ENCODE assay signal across 12 cellular contexts in genomic region chr1:167105150-167105840, GRCh38. TPM values are rescaled to one million over a fixed set of nuclear protein-coding genes. Genes with fewer than 3 reads are reported as not detected.
A peak's percentile ranks its signal among the peaks of the same experiment; 100 is the strongest.
DNase-seq lines count a peak whose midpoint lies in the region; ATAC-seq, FAIRE-seq and TF ChIP-seq lines count a peak whose summit lies in the region.
"Had no signal": no experiment of that assay in that cellular context is flagged by ENCODE, and none has a peak within 500 bp of the region (broad histone marks: within the 10 kb centered on the region; RNA-seq: fewer than 3 reads in every experiment).

No MANE protein-coding gene starts in this region.

- H3K79me2 ChIP-seq in DOHH2 (ENCODE audit: control insufficient read depth, low read length), result no peaks in the 10 kb centered on the region
- H3K79me2 ChIP-seq in HCT116 (ENCODE audit: insufficient read depth, low read length), result no peaks in the 10 kb centered on the region
- H3K79me2 ChIP-seq in PC-3 (ENCODE audit: low read length), result no peaks in the 10 kb centered on the region

- H3K9me2 ChIP-seq in DOHH2 (replicated peaks; ENCODE audit: control insufficient read depth, low read length), result no peaks in the 10 kb centered on the region
- H3K9me2 ChIP-seq in HCT116 (ENCODE audit: insufficient read depth), result no peaks in the 10 kb centered on the region
- no peaks in the 10 kb centered on the region for H3K9me2 ChIP-seq in PC-3 (replicated peaks; ENCODE audit: low read length)

- H3K27ac ChIP-seq in DOHH2 (ENCODE audit: low read depth, low read length) (no peak overlapping the region), HCT116 (ENCODE audit: low read depth, low read length) (no peak overlapping the region), PC-3 (ENCODE audit: low read length) (peak overlapping the region; percentile 36), kidney (ENCODE audit: low read depth in 2 of 2, low read length in 2 of 2) (no peak overlapping the region)
- H3K27ac ChIP-seq in effector memory CD4-positive, alpha-beta T cell (ENCODE audit: insufficient read depth, low read length, poor library complexity, severe bottlenecking), result no peak overlapping the region
- H3K27ac ChIP-seq: body of pancreas had no signal

- BruUV-seq in HCT116 (replicated peaks; lab: Mats Ljungman, UMichigan) (no TSS peak), PC-3 (replicated peaks; lab: Mats Ljungman, UMichigan) (no TSS peak)

- no peaks in the 10 kb centered on the region for H3K36me3 ChIP-seq in DOHH2 (ENCODE audit: control insufficient read depth, low read length)
- H3K36me3 ChIP-seq in HCT116 (ENCODE audit: control insufficient read depth in 1 of 2, insufficient read depth in 2 of 2, low read length in 2 of 2), result no peaks in the 10 kb centered on the region
- no peaks in the 10 kb centered on the region for H3K36me3 ChIP-seq in PC-3 (ENCODE audit: low read depth, low read length)
- no peaks in the 10 kb centered on the region for H3K36me3 ChIP-seq in kidney (ENCODE audit: control insufficient read depth in 1 of 2, insufficient read depth in 2 of 2, low read length in 2 of 2)
- no peaks in the 10 kb centered on the region for H3K36me3 ChIP-seq in effector memory CD4-positive, alpha-beta T cell (ENCODE audit: control insufficient read depth, insufficient read depth, low read length)

- FAIRE-seq in kidney (lab: Jason Lieb, UNC), result no peak

- H3F3A ChIP-seq in DOHH2 (ENCODE audit: control insufficient read depth, insufficient read depth) (no peaks in the 10 kb centered on the region), PC-3 (ENCODE audit: low read length, unreplicated experiment) (no peaks in the 10 kb centered on the region)

- no peaks in the 10 kb centered on the region for H4K20me1 ChIP-seq in DOHH2 (ENCODE audit: control insufficient read depth, insufficient read depth, low read depth, low read length)
- H4K20me1 ChIP-seq in HCT116 (ENCODE audit: insufficient read depth), result no peaks in the 10 kb centered on the region
- H4K20me1 ChIP-seq in PC-3 (ENCODE audit: low read length), result no peaks in the 10 kb centered on the region

- DNase-seq in HCT116 (ENCODE audit: low read depth, low spot score), result no peak
- peak; percentile 62 for DNase-seq in PC-3
- no peak for DNase-seq in left colon
- DNase-seq in GOT3 (lab: John Stamatoyannopoulos, UW), result no peak
- DNase-seq in kidney, result no peak
- no peak for DNase-seq in effector memory CD4-positive, alpha-beta T cell
- no peak for DNase-seq in NCI-H345 treated with DMSO at 0.1 percent for 48 hours (lab: John Stamatoyannopoulos, UW; ENCODE audit: unreplicated experiment)
- DNase-seq: activated CD4-positive, alpha-beta T cell treated with anti-CD3 and anti-CD28 coated beads for 48 hours; body of pancreas; foreskin melanocyte; NCI-H345 had no signal

- H3K4me2 ChIP-seq in DOHH2 (ENCODE audit: low read length) (peak overlapping the region; percentile 63), HCT116 (ENCODE audit: low read length) (no peak overlapping the region), PC-3 (ENCODE audit: low read length) (peak overlapping the region; percentile 68)

- POLR2A ChIA-PET in HCT116 (lab: Charles Lee) (no interaction called here), PC-3 (lab: Charles Lee; ENCODE audit: unreplicated experiment) (no interaction called here)

- H3K9ac ChIP-seq in HCT116 (ENCODE audit: low read length), result no peak overlapping the region
- H3K9ac ChIP-seq in PC-3 (ENCODE audit: low read length), result peak overlapping the region; percentile 1; the same call in 1 of the 2 replicates
- no peak overlapping the region for H3K9ac ChIP-seq in kidney (ENCODE audit: low read length in 2 of 2)

- H3K4me3 ChIP-seq in DOHH2 (ENCODE audit: low read length) (peak overlapping the region; percentile 46), HCT116 (replicated peaks in 1 of 2; ENCODE audit: low read depth in 1 of 2, low read length in 2 of 2) (no peak overlapping the region), PC-3 (ENCODE audit: low read length) (peak overlapping the region; percentile 16; the same call in 1 of the 2 replicates), kidney (ENCODE audit: low read length in 2 of 2) (no peak overlapping the region)
- no peak overlapping the region for H3K4me3 ChIP-seq in effector memory CD4-positive, alpha-beta T cell (ENCODE audit: insufficient read depth, low read depth, low read length, poor library complexity, severe bottlenecking)
- H3K4me3 ChIP-seq: body of pancreas had no signal

- intact Hi-C loops in HCT116 (cut with micrococcal nuclease), result no loop called here
- intact Hi-C loops in PC-3 (cut with micrococcal nuclease), result loop anchor here (5.0 kb wide), 1 partner anchor 38 kb away; no protein-coding TSS in a partner anchor
- intact Hi-C loops in left colon (cut with DNase I, micrococcal nuclease), result no loop called here
- intact Hi-C loops in kidney (cut with DNase I), result no loop called here

- 0 out of 2 replicates have a peak, but pooled peaks cover 3% of the 10 kb centered on the region for H3K9me3 ChIP-seq in DOHH2 (ENCODE audit: control insufficient read depth, insufficient read depth, low read length)
- H3K9me3 ChIP-seq in HCT116 (ENCODE audit: control insufficient read depth in 1 of 2, insufficient read depth in 1 of 2, low read depth in 1 of 2, low read length in 2 of 2), result no peaks in the 10 kb centered on the region
- H3K9me3 ChIP-seq in PC-3 (ENCODE audit: low read length), result no peaks in the 10 kb centered on the region
- H3K9me3 ChIP-seq in kidney (ENCODE audit: control insufficient read depth in 1 of 2, low read length in 2 of 2), result no peaks in the 10 kb centered on the region
- H3K9me3 ChIP-seq in effector memory CD4-positive, alpha-beta T cell (ENCODE audit: control insufficient read depth, low read length), result no peaks in the 10 kb centered on the region
- H3K9me3 ChIP-seq: body of pancreas had no signal

- no peaks in the 10 kb centered on the region for H3K27me3 ChIP-seq in DOHH2 (ENCODE audit: control insufficient read depth, low read length)
- H3K27me3 ChIP-seq in HCT116 (ENCODE audit: insufficient read depth, low read length), result no peaks in the 10 kb centered on the region
- no peaks in the 10 kb centered on the region for H3K27me3 ChIP-seq in PC-3 (ENCODE audit: low read length)
- no peaks in the 10 kb centered on the region for H3K27me3 ChIP-seq in effector memory CD4-positive, alpha-beta T cell (replicated peaks; ENCODE audit: control insufficient read depth, insufficient read depth, low read length, poor library complexity, severe bottlenecking)
- H3K27me3 ChIP-seq: body of pancreas had no signal

- peak; percentile 10 for TF ChIP-seq CTCF in DOHH2 (IDR thresholded peaks at IDR 0.05; ENCODE audit: low read depth, low read length, poor library complexity, severe bottlenecking)
- TF ChIP-seq CTCF in HCT116 (IDR thresholded peaks at IDR 0.05 in 2 of 3, conservative IDR thresholded peaks at IDR 0.05 in 1 of 3; ENCODE audit: borderline replicate concordance in 1 of 3, insufficient read depth in 1 of 3, low read depth in 2 of 3, low read length in 2 of 3), result no peak
- TF ChIP-seq CTCF in PC-3 (conservative IDR thresholded peaks at IDR 0.05; ENCODE audit: low read depth, low read length), result peak; percentile 33; the same call in 1 of the 2 replicates
- no peak for TF ChIP-seq CTCF in kidney (IDR thresholded peaks at IDR 0.05; ENCODE audit: borderline replicate concordance, extremely low read depth, insufficient read depth)

- TF ChIP-seq POLR2A in HCT116 (IDR thresholded peaks at IDR 0.05; ENCODE audit: borderline replicate concordance, extremely low read depth, insufficient read depth, insufficient read length), result no peak

- ATAC-seq in HCT116 (no peak), PC-3 (peak; percentile 41), left colon (peak; percentile 60)
- ATAC-seq: body of pancreas had no signal

- RAD21 ChIA-PET in HCT116 (lab: Charles Lee; ENCODE audit: low non-redundant PET in 1 of 2, low total read pairs in 2 of 2, uncharacterized antibody in 2 of 2, unreplicated experiment in 2 of 2), result no interaction called here

- H3K4me1 ChIP-seq in DOHH2 (ENCODE audit: control insufficient read depth, low read length) (peaks cover 37% of the 10 kb centered on the region), HCT116 (ENCODE audit: control insufficient read depth in 1 of 2, insufficient read depth in 2 of 2, low read length in 2 of 2) (peaks cover 0 to 26% of the 10 kb centered on the region in 2 experiments; a peak in 2 of 4 replicates), PC-3 (ENCODE audit: insufficient read depth, low read length) (peaks cover 54% of the 10 kb centered on the region), kidney (ENCODE audit: control insufficient read depth in 1 of 2, insufficient read depth in 1 of 2, low read depth in 1 of 2, low read length in 2 of 2) (no peaks in the 10 kb centered on the region)
- H3K4me1 ChIP-seq in effector memory CD4-positive, alpha-beta T cell (ENCODE audit: control insufficient read depth, insufficient read depth, low read length, poor library complexity, severe bottlenecking), result peaks cover 16% of the 10 kb centered on the region
- H3K4me1 ChIP-seq: body of pancreas had no signal

- no peak for TF ChIP-seq RAD21 in HCT116 (IDR thresholded peaks at IDR 0.05; ENCODE audit: low read depth)

- CTCF ChIA-PET in HCT116 (lab: Charles Lee), result no interaction called here
- CTCF ChIA-PET in PC-3 (lab: Charles Lee), result interaction anchor here (0.6 to 0.8 kb wide), 2 partner anchors 9 to 115 kb away, joined by 3 to 16 read pairs; no protein-coding TSS in a partner anchor

- H2AFZ ChIP-seq in HCT116 (ENCODE audit: low read depth, low read length, poor library complexity, severe bottlenecking), result peak overlapping the region; percentile 79
- peak overlapping the region; percentile 71 for H2AFZ ChIP-seq in PC-3 (ENCODE audit: low read length)

TF ChIP-seq in HCT116, 20 proteins besides CTCF, POLR2A, EP300 and RAD21 (continues in another document):
- TF ChIP-seq ATF3 (IDR thresholded peaks at IDR 0.05) (no peak), ZFX (IDR thresholded peaks at IDR 0.05) (no peak), MAX (IDR thresholded peaks at IDR 0.05) (no peak), EGR1 (IDR thresholded peaks at IDR 0.05; ENCODE audit: low read depth) (no peak)

RNA-seq across cellular contexts. Expression of gene STYXL2, which starts 11.4 kb away (rescaled TPM):
- not detected for total RNA-seq in HCT116 (2021; ENCODE audit: unreplicated experiment)
- 0.01 TPM in 1 of 2 replicates, not detected in the other for polyA plus RNA-seq in HCT116 (2012)
- not detected in 2 replicates for total RNA-seq in PC-3 (2014; rRNA removed)
- under 1 TPM in 1 of 2 donors, not detected in 1; 0.34 TPM for total RNA-seq in left colon
- 0.38 TPM for total RNA-seq in kidney
- not detected for polyA plus RNA-seq in kidney (ENCODE audit: insufficient read depth, low read depth, low replicate concordance)
- total RNA-seq: body of pancreas had no signal

RNA-seq across cellular contexts. Expression of gene GPA33, which starts 15.1 kb away (rescaled TPM):
- total RNA-seq in HCT116 (2021; ENCODE audit: unreplicated experiment), result 0.22 TPM
- 0.11 and 0.25 TPM in 2 replicates for polyA plus RNA-seq in HCT116 (2012)
- total RNA-seq in PC-3 (2014; rRNA removed), result 0.04 and 0.12 TPM in 2 replicates
- 100 to 1,000 TPM; 584 to 629 TPM for total RNA-seq in left colon
- 0.28 TPM for total RNA-seq in kidney
- not detected for polyA plus RNA-seq in kidney (ENCODE audit: insufficient read depth, low read depth, low replicate concordance)

Comparison
In these comparisons a context has a peak if more than half of its experiments do, and no peak if none do; other contexts are left out.
1. H3K4me3 ChIP-seq: peak in DOHH2 (single experiment) and PC-3 (single experiment); none in HCT116 (0 of 2), kidney (0 of 2) and effector memory CD4-positive, alpha-beta T cell (single experiment).
2. CTCF ChIP-seq: peak in DOHH2 (single experiment) and PC-3 (single experiment); none in HCT116 (0 of 3) and kidney (single experiment).
3. RNA of gene GPA33, which starts 15.1 kb away (total RNA-seq): 584 to 629 TPM in left colon; 0.28 TPM in kidney (single experiment), 0.22 TPM in HCT116 (single experiment) and 0.04 to 0.12 TPM in PC-3; every median in the first group is over 100 times any median in the second.